ENCODE assay signal across 21 cellular contexts in genomic region chr20:54353337-54353736, GRCh38.
DNase-seq lines count a peak whose midpoint lies in the region; ATAC-seq, FAIRE-seq and TF ChIP-seq lines count a peak whose summit lies in the region.
"Had no signal": no experiment of that assay in that cellular context is flagged by ENCODE, and none has a peak within 500 bp of the region (broad histone marks: within the 10 kb centered on the region; RNA-seq: fewer than 3 reads in every experiment).

No MANE protein-coding gene starts in this region.

- intact Hi-C loops in activated CD4-positive, alpha-beta T cell treated with anti-CD3 and anti-CD28 coated beads for 36 hours (cut with DNase I, micrococcal nuclease): loop anchor here in 1 of 2 experiments (1.0 kb wide), 1 partner anchor 68 kb away; no protein-coding TSS in a partner anchor
- intact Hi-C loops in HepG2 (cut with micrococcal nuclease; ENCODE audit: unreplicated experiment): loop anchor here (10.0 kb wide), 1 partner anchor 61 kb away; no protein-coding TSS in a partner anchor

- H3K9ac ChIP-seq in HepG2 (ENCODE audit: insufficient read depth, low read depth, low read length): no peak overlapping the region

- TF ChIP-seq CTCF in HepG2 (CRISPR knock-in tag; IDR thresholded peaks at IDR 0.05): no peak

- H3K27me3 ChIP-seq in HepG2 (ENCODE audit: control insufficient read depth in 1 of 2, insufficient read depth in 2 of 2, low read length in 2 of 2): peaks cover 0 to 4% of the 10 kb centered on the region in 2 experiments; a peak in 1 of 5 replicates

- no peak for TF ChIP-seq RAD21 in HepG2 (CRISPR knock-in tag; IDR thresholded peaks at IDR 0.05)

- DNase-seq in activated CD4-positive, alpha-beta T cell treated with anti-CD3 and anti-CD28 coated beads for 36 hours: no peak
- no peak for DNase-seq in activated CD4-positive, alpha-beta T cell treated with anti-CD3 and anti-CD28 coated beads for 48 hours
- DNase-seq in activated naive CD8-positive, alpha-beta T cell treated with anti-CD3 and anti-CD28 coated beads, Interleukin-2, amount 50 U/mL, for 24 hours: no peak
- DNase-seq in H4 (ENCODE audit: low spot score) (no peak), HepG2 (ENCODE audit: low spot score) (no peak)
- DNase-seq: AML-193; Caco-2; CD4-positive, alpha-beta T cell; H7; HFFc6 had no signal

- peak; percentile 58 for ATAC-seq in activated CD4-positive, alpha-beta T cell treated with anti-CD3 and anti-CD28 coated beads for 36 hours
- no peak for ATAC-seq in activated naive CD8-positive, alpha-beta T cell treated with anti-CD3 and anti-CD28 coated beads, Interleukin-2, amount 50 U/mL, for 24 hours
- ATAC-seq in activated T-helper 17 cell treated with anti-CD3 and anti-CD28 coated beads, Interleukin-2, amount 50 U/mL, for 72 hours (replicated peaks): peak; percentile 12
- ATAC-seq in HepG2: no peak
- ATAC-seq: A549, GM23338, HCT116 had no signal

- FAIRE-seq in HepG2 (lab: Jason Lieb, UNC): no peak
- FAIRE-seq: A549, D721Med, G401.6, GM12891, GM19239 had no signal

- peak overlapping the region; percentile 1 for H3K27ac Mint-ChIP-seq in activated CD4-positive, alpha-beta T cell treated with anti-CD3 and anti-CD28 coated beads for 36 hours
- peak overlapping the region; percentile 38 for H3K27ac Mint-ChIP-seq in activated naive CD8-positive, alpha-beta T cell
- H3K27ac Mint-ChIP-seq in activated naive CD8-positive, alpha-beta T cell treated with anti-CD3 and anti-CD28 coated beads, Interleukin-2, amount 50 U/mL, for 24 hours: no peak overlapping the region
- H3K27ac Mint-ChIP-seq in activated T-helper 17 cell treated with anti-CD3 and anti-CD28 coated beads, Interleukin-2, amount 50 U/mL, for 72 hours: no peak overlapping the region
- H3K27ac Mint-ChIP-seq: CD4-positive, alpha-beta T cell; GM23338; HFFc6 had no signal

- WGBS in HepG2 (ENCODE audit: low lambda C conversion rate): 0% methylated on average over 4 of the region's 4 CpGs

- H3K27ac ChIP-seq in HepG2 (ENCODE audit: extremely low read length, insufficient read depth, low read length): no peak overlapping the region
- H3K27ac ChIP-seq: 22Rv1, A549, C4-2B had no signal

- peaks cover 15% of the 10 kb centered on the region for H3K4me1 Mint-ChIP-seq in activated CD4-positive, alpha-beta T cell treated with anti-CD3 and anti-CD28 coated beads for 36 hours
- H3K4me1 Mint-ChIP-seq in activated naive CD8-positive, alpha-beta T cell (ENCODE audit: low read depth): no peaks in the 10 kb centered on the region
- H3K4me1 Mint-ChIP-seq in activated naive CD8-positive, alpha-beta T cell treated with anti-CD3 and anti-CD28 coated beads, Interleukin-2, amount 50 U/mL, for 24 hours: peaks cover 29% of the 10 kb centered on the region
- no peaks in the 10 kb centered on the region for H3K4me1 Mint-ChIP-seq in activated T-helper 17 cell treated with anti-CD3 and anti-CD28 coated beads, Interleukin-2, amount 50 U/mL, for 72 hours

- H3K4me1 ChIP-seq in HepG2 (ENCODE audit: insufficient read depth, low read length): no peaks in the 10 kb centered on the region
- H3K4me1 ChIP-seq: Caco-2 had no signal

- no peak for TF ChIP-seq POLR2A in HepG2 (IDR thresholded peaks at IDR 0.05; ENCODE audit: insufficient read depth in 1 of 2, low read depth in 2 of 2, low read length in 2 of 2)

- no peak overlapping the region for H2AFZ ChIP-seq in HepG2 (ENCODE audit: low read length)
- H2AFZ ChIP-seq: GM23338 had no signal

- CTCF ChIA-PET in activated CD4-positive, alpha-beta T cell treated with anti-CD3 and anti-CD28 coated beads for 36 hours (lab: Charles Lee): interaction anchor here (0.6 kb wide), 1 partner anchor 33 kb away, joined by 3 read pairs; no protein-coding TSS in a partner anchor
- CTCF ChIA-PET in HepG2 (lab: Yijun Ruan, JAX; ENCODE audit: low intra/inter-chr PET ratio, low total read pairs): no interaction called here

- peaks cover 20% of the 10 kb centered on the region for H3K27me3 Mint-ChIP-seq in activated CD4-positive, alpha-beta T cell treated with anti-CD3 and anti-CD28 coated beads for 36 hours
- H3K27me3 Mint-ChIP-seq in activated naive CD8-positive, alpha-beta T cell: peaks cover 11% of the 10 kb centered on the region
- H3K27me3 Mint-ChIP-seq in activated naive CD8-positive, alpha-beta T cell treated with anti-CD3 and anti-CD28 coated beads, Interleukin-2, amount 50 U/mL, for 24 hours: peaks cover 17% of the 10 kb centered on the region
- H3K27me3 Mint-ChIP-seq in activated T-helper 17 cell treated with anti-CD3 and anti-CD28 coated beads, Interleukin-2, amount 50 U/mL, for 72 hours: peaks cover 27% of the 10 kb centered on the region

- no peak overlapping the region for H3K4me2 ChIP-seq in HepG2 (ENCODE audit: low read depth, low read length)
- H3K4me2 ChIP-seq: A549, GM23338 had no signal

- H3K79me2 ChIP-seq in HepG2 (ENCODE audit: insufficient read depth, low read length): no peaks in the 10 kb centered on the region

- TF ChIP-seq EP300 in HepG2 (IDR thresholded peaks at IDR 0.05; ENCODE audit: low read depth in 2 of 2, low read length in 2 of 2): no peak
- TF ChIP-seq EP300 in HepG2 (CRISPR knock-in tag; IDR thresholded peaks at IDR 0.05; ENCODE audit: borderline replicate concordance): no peak

- in situ Hi-C loops in HepG2 (cut with HindIII; ENCODE audit: extremely low pct_ligation_motif_present, low pct_unique_long_range_greater_than_20kb): no loop called here

- no peak overlapping the region for H3K4me3 Mint-ChIP-seq in activated CD4-positive, alpha-beta T cell treated with anti-CD3 and anti-CD28 coated beads for 36 hours
- no peak overlapping the region for H3K4me3 Mint-ChIP-seq in activated naive CD8-positive, alpha-beta T cell
- H3K4me3 Mint-ChIP-seq in activated naive CD8-positive, alpha-beta T cell treated with anti-CD3 and anti-CD28 coated beads, Interleukin-2, amount 50 U/mL, for 24 hours: no peak overlapping the region
- H3K4me3 Mint-ChIP-seq in activated T-helper 17 cell treated with anti-CD3 and anti-CD28 coated beads, Interleukin-2, amount 50 U/mL, for 72 hours: no peak overlapping the region
- H3K4me3 Mint-ChIP-seq: CD4-positive, alpha-beta T cell; GM23338; HFFc6 had no signal

- no peaks in the 10 kb centered on the region for H3K36me3 Mint-ChIP-seq in activated CD4-positive, alpha-beta T cell treated with anti-CD3 and anti-CD28 coated beads for 36 hours (ENCODE audit: low read depth)
- H3K36me3 Mint-ChIP-seq in activated naive CD8-positive, alpha-beta T cell: no peaks in the 10 kb centered on the region
- H3K36me3 Mint-ChIP-seq in activated naive CD8-positive, alpha-beta T cell treated with anti-CD3 and anti-CD28 coated beads, Interleukin-2, amount 50 U/mL, for 24 hours (ENCODE audit: low read depth): no peaks in the 10 kb centered on the region
- no peaks in the 10 kb centered on the region for H3K36me3 Mint-ChIP-seq in activated T-helper 17 cell treated with anti-CD3 and anti-CD28 coated beads, Interleukin-2, amount 50 U/mL, for 72 hours (ENCODE audit: low read depth)

- BruUV-seq in HepG2 (replicated peaks; lab: Mats Ljungman, UMichigan): no TSS peak

- POLR2A ChIA-PET in activated CD4-positive, alpha-beta T cell treated with anti-CD3 and anti-CD28 coated beads for 36 hours (lab: Charles Lee): no interaction called here
- POLR2A ChIA-PET in HepG2 (lab: Yijun Ruan, JAX): no interaction called here

- H3K9me3 Mint-ChIP-seq in activated CD4-positive, alpha-beta T cell treated with anti-CD3 and anti-CD28 coated beads for 36 hours (ENCODE audit: low read depth): no peaks in the 10 kb centered on the region
- no peaks in the 10 kb centered on the region for H3K9me3 Mint-ChIP-seq in activated naive CD8-positive, alpha-beta T cell (ENCODE audit: low read depth)
- H3K9me3 Mint-ChIP-seq in activated naive CD8-positive, alpha-beta T cell treated with anti-CD3 and anti-CD28 coated beads, Interleukin-2, amount 50 U/mL, for 24 hours: peaks cover 8% of the 10 kb centered on the region
- H3K9me3 Mint-ChIP-seq in activated T-helper 17 cell treated with anti-CD3 and anti-CD28 coated beads, Interleukin-2, amount 50 U/mL, for 72 hours: no peaks in the 10 kb centered on the region
- H3K9me3 Mint-ChIP-seq: CD4-positive, alpha-beta T cell; GM23338; HFFc6 had no signal

- no peaks in the 10 kb centered on the region for H3K36me3 ChIP-seq in HepG2 (replicated peaks in 1 of 2; ENCODE audit: control insufficient read depth in 1 of 2, insufficient read depth in 2 of 2, low read length in 2 of 2)

- no peak overlapping the region for H3K4me3 ChIP-seq in HepG2 (replicated peaks in 1 of 3; ENCODE audit: insufficient read depth in 1 of 3, low read depth in 2 of 3, low read length in 3 of 3)
- H3K4me3 ChIP-seq: A549, GM23338 had no signal

- H4K20me1 ChIP-seq in HepG2 (ENCODE audit: insufficient read depth, low read length): no peaks in the 10 kb centered on the region

- no peaks in the 10 kb centered on the region for H3K9me3 ChIP-seq in HepG2 (ENCODE audit: low read length)
- H3K9me3 ChIP-seq: A549, Caco-2 had no signal

TF ChIP-seq in HepG2, 621 proteins besides CTCF, POLR2A, EP300 and RAD21 (continues in another document):
- TF ChIP-seq KLF13 (CRISPR knock-in tag; IDR thresholded peaks at IDR 0.05) (no peak), ZNF597 (CRISPR knock-in tag; IDR thresholded peaks at IDR 0.05) (no peak), NFIB (CRISPR knock-in tag; IDR thresholded peaks at IDR 0.05; ENCODE audit: borderline replicate concordance) (no peak), HINFP (CRISPR knock-in tag; IDR thresholded peaks at IDR 0.05; ENCODE audit: low read depth) (no peak), ZNF207 (IDR thresholded peaks at IDR 0.05; ENCODE audit: borderline replicate concordance) (no peak), ZNF713 (CRISPR knock-in tag; IDR thresholded peaks at IDR 0.05) (no peak), ZNF292 (CRISPR knock-in tag; IDR thresholded peaks at IDR 0.05; ENCODE audit: borderline replicate concordance, low read depth) (no peak)

Comparison
In these comparisons a context has a peak if more than half of its experiments do, and no peak if none do; other contexts are left out.
1. H3K27ac Mint-ChIP-seq: peak in activated CD4-positive, alpha-beta T cell treated with anti-CD3 and anti-CD28 coated beads for 36 hours (single experiment) and activated naive CD8-positive, alpha-beta T cell (single experiment); none in activated naive CD8-positive, alpha-beta T cell treated with anti-CD3 and anti-CD28 coated beads, Interleukin-2, amount 50 U/mL, for 24 hours (single experiment) and activated T-helper 17 cell treated with anti-CD3 and anti-CD28 coated beads, Interleukin-2, amount 50 U/mL, for 72 hours (single experiment).
2. ATAC-seq: peak in activated CD4-positive, alpha-beta T cell treated with anti-CD3 and anti-CD28 coated beads for 36 hours (single experiment) and activated T-helper 17 cell treated with anti-CD3 and anti-CD28 coated beads, Interleukin-2, amount 50 U/mL, for 72 hours (single experiment); none in activated naive CD8-positive, alpha-beta T cell treated with anti-CD3 and anti-CD28 coated beads, Interleukin-2, amount 50 U/mL, for 24 hours (single experiment) and HepG2 (single experiment).